ENCODE assay signal across 23 cellular contexts in the genomic region with DNA sequence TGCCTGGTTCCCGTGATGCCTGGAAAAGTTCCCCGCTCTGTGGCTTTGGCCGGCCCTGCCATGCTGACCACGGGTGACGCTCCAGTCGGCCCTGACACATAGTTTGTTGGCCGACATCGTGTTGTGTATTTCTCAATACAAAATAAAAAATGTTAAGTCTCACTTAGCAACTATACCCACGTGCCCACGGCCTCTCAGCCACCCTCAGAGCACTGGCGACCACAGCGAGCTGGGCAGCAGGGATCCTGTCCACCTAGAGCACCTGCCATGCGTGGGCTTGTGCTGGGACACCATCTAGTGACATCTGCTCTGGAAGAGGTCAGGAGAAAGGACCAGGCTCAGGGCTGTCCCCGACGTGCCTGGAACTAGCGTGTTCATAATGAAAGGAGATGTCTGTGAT.
DNase-seq lines count a peak whose midpoint lies in the region; ATAC-seq and TF ChIP-seq lines count a peak whose summit lies in the region.
"Had no signal": no experiment of that assay in that cellular context is flagged by ENCODE, and none has a peak within 500 bp of the region (broad histone marks: within the 10 kb centered on the region; RNA-seq: fewer than 3 reads in every experiment).

No MANE protein-coding gene starts in this region.

- peaks cover 0 to 90% of the 10 kb centered on the region in 2 donors for H3K36me3 ChIP-seq in gastrocnemius medialis

- no peaks in the 10 kb centered on the region for H3K9me3 Mint-ChIP-seq in activated CD4-positive, alpha-beta T cell treated with anti-CD3 and anti-CD28 coated beads, Interleukin-2, amount 10 ng/mL, durations not matched to agents 7 days and 5 days
- no peaks in the 10 kb centered on the region for H3K9me3 Mint-ChIP-seq in activated CD4-positive, alpha-beta T cell treated with anti-CD3 and anti-CD28 coated beads for 36 hours (ENCODE audit: low read depth)
- H3K9me3 Mint-ChIP-seq in natural killer cell treated with Interleukin-12 subunit alpha and Interleukin-12 subunit beta and Interleukin-15 and Interleukin-18, amount 100 ng/mL, for 72 hours = no peaks in the 10 kb centered on the region
- H3K9me3 Mint-ChIP-seq: CD4-positive, alpha-beta T cell had no signal

- CTCF ChIA-PET in activated CD4-positive, alpha-beta T cell treated with anti-CD3 and anti-CD28 coated beads, Interleukin-2, amount 10 ng/mL, durations not matched to agents 7 days and 5 days (lab: Charles Lee) = no interaction called here
- CTCF ChIA-PET in activated CD4-positive, alpha-beta T cell treated with anti-CD3 and anti-CD28 coated beads for 36 hours (lab: Charles Lee) = no interaction called here

- H3K4me3 Mint-ChIP-seq in activated CD4-positive, alpha-beta T cell treated with anti-CD3 and anti-CD28 coated beads, Interleukin-2, amount 10 ng/mL, durations not matched to agents 7 days and 5 days = no peak overlapping the region
- H3K4me3 Mint-ChIP-seq in activated CD4-positive, alpha-beta T cell treated with anti-CD3 and anti-CD28 coated beads for 36 hours = no peak overlapping the region
- H3K4me3 Mint-ChIP-seq in natural killer cell treated with Interleukin-12 subunit alpha and Interleukin-12 subunit beta and Interleukin-15 and Interleukin-18, amount 100 ng/mL, for 72 hours = peak overlapping the region; percentile 6
- H3K4me3 Mint-ChIP-seq: CD4-positive, alpha-beta T cell had no signal

- POLR2A ChIA-PET in activated CD4-positive, alpha-beta T cell treated with anti-CD3 and anti-CD28 coated beads, Interleukin-2, amount 10 ng/mL, durations not matched to agents 7 days and 5 days (lab: Charles Lee) = no interaction called here
- POLR2A ChIA-PET in activated CD4-positive, alpha-beta T cell treated with anti-CD3 and anti-CD28 coated beads for 36 hours (lab: Charles Lee) = no interaction called here

- H3K4me1 ChIP-seq in gastrocnemius medialis = no peaks in the 10 kb centered on the region

- ATAC-seq in activated CD4-positive, alpha-beta T cell treated with anti-CD3 and anti-CD28 coated beads for 36 hours = no peak
- no peak for ATAC-seq in natural killer cell treated with Interleukin-12 subunit alpha and Interleukin-12 subunit beta and Interleukin-15 and Interleukin-18, amount 100 ng/mL, for 72 hours
- no peak for ATAC-seq in gastrocnemius medialis
- no peak for ATAC-seq in HG03442 (IDR thresholded peaks at IDR 0.05; ENCODE audit: unreplicated experiment)
- ATAC-seq: K562, Panc1 had no signal

- peak overlapping the region; percentile 41 for H3K27ac Mint-ChIP-seq in activated CD4-positive, alpha-beta T cell treated with anti-CD3 and anti-CD28 coated beads, Interleukin-2, amount 10 ng/mL, durations not matched to agents 7 days and 5 days
- no peak overlapping the region for H3K27ac Mint-ChIP-seq in activated CD4-positive, alpha-beta T cell treated with anti-CD3 and anti-CD28 coated beads for 36 hours
- no peak overlapping the region for H3K27ac Mint-ChIP-seq in natural killer cell treated with Interleukin-12 subunit alpha and Interleukin-12 subunit beta and Interleukin-15 and Interleukin-18, amount 100 ng/mL, for 72 hours
- H3K27ac Mint-ChIP-seq: CD4-positive, alpha-beta T cell had no signal

- H3K4me1 Mint-ChIP-seq in activated CD4-positive, alpha-beta T cell treated with anti-CD3 and anti-CD28 coated beads, Interleukin-2, amount 10 ng/mL, durations not matched to agents 7 days and 5 days = no peaks in the 10 kb centered on the region
- H3K4me1 Mint-ChIP-seq in activated CD4-positive, alpha-beta T cell treated with anti-CD3 and anti-CD28 coated beads for 36 hours = no peaks in the 10 kb centered on the region
- peaks cover 17 to 25% of the 10 kb centered on the region in 2 donors for H3K4me1 Mint-ChIP-seq in natural killer cell treated with Interleukin-12 subunit alpha and Interleukin-12 subunit beta and Interleukin-15 and Interleukin-18, amount 100 ng/mL, for 72 hours (ENCODE audit: low read depth in 2 of 2)

- DNase-seq in activated CD4-positive, alpha-beta T cell treated with anti-CD3 and anti-CD28 coated beads, Interleukin-2, amount 10 ng/mL, durations not matched to agents 7 days and 5 days = no peak
- no peak for DNase-seq in activated CD4-positive, alpha-beta T cell treated with anti-CD3 and anti-CD28 coated beads for 36 hours
- DNase-seq in dorsolateral prefrontal cortex (no peak), gastrocnemius medialis (no peak), activated gamma-delta T cell treated with Interleukin-2 at 50 U/mL for 16 hours (no peak), LoVo (ENCODE audit: low spot score) (no peak)
- DNase-seq in natural killer cell treated with Interleukin-12 subunit alpha and Interleukin-12 subunit beta and Interleukin-15 and Interleukin-18, amount 100 ng/mL, for 72 hours (ENCODE audit: low spot score) = no peak
- DNase-seq: ACHN; CD4-positive, alpha-beta T cell; COR-L47; DMS79; MM.1S; NCI-H1048; NCI-H146; NCI-H2029; NCI-H345; NCI-H524 treated with DMSO at 0.1 percent for 48 hours; NCI-H82 had no signal

- H3K27ac ChIP-seq in dorsolateral prefrontal cortex = peak overlapping the region in 37 of 59 donors; percentile 13 to 86 (median 63)
- H3K27ac ChIP-seq in gastrocnemius medialis = peak overlapping the region in 3 of 4 donors; percentile 8 to 20 (median 13)
- H3K27ac ChIP-seq: 22Rv1, BLaER1 had no signal

- H3K9me3 ChIP-seq in gastrocnemius medialis = no peaks in the 10 kb centered on the region
- H3K9me3 ChIP-seq: BLaER1 had no signal

- H3K4me3 ChIP-seq in dorsolateral prefrontal cortex (no peak overlapping the region), gastrocnemius medialis (no peak overlapping the region)
- H3K4me3 ChIP-seq: BLaER1, K562 had no signal

- no peaks in the 10 kb centered on the region for H3K27me3 Mint-ChIP-seq in activated CD4-positive, alpha-beta T cell treated with anti-CD3 and anti-CD28 coated beads, Interleukin-2, amount 10 ng/mL, durations not matched to agents 7 days and 5 days
- no peaks in the 10 kb centered on the region for H3K27me3 Mint-ChIP-seq in activated CD4-positive, alpha-beta T cell treated with anti-CD3 and anti-CD28 coated beads for 36 hours
- no peaks in the 10 kb centered on the region for H3K27me3 Mint-ChIP-seq in natural killer cell treated with Interleukin-12 subunit alpha and Interleukin-12 subunit beta and Interleukin-15 and Interleukin-18, amount 100 ng/mL, for 72 hours
- H3K27me3 Mint-ChIP-seq: CD4-positive, alpha-beta T cell had no signal

- TF ChIP-seq POLR2A in gastrocnemius medialis (IDR thresholded peaks at IDR 0.05) = no peak

- H3K27me3 ChIP-seq in dorsolateral prefrontal cortex = no peaks in the 10 kb centered on the region
- H3K27me3 ChIP-seq in gastrocnemius medialis = no peaks in the 10 kb centered on the region
- H3K27me3 ChIP-seq: BLaER1 had no signal

- peaks cover 63% of the 10 kb centered on the region for H3K36me3 Mint-ChIP-seq in activated CD4-positive, alpha-beta T cell treated with anti-CD3 and anti-CD28 coated beads, Interleukin-2, amount 10 ng/mL, durations not matched to agents 7 days and 5 days (ENCODE audit: low read depth)
- H3K36me3 Mint-ChIP-seq in activated CD4-positive, alpha-beta T cell treated with anti-CD3 and anti-CD28 coated beads for 36 hours (ENCODE audit: low read depth) = peaks cover 39% of the 10 kb centered on the region
- peaks cover 27% of the 10 kb centered on the region for H3K36me3 Mint-ChIP-seq in natural killer cell treated with Interleukin-12 subunit alpha and Interleukin-12 subunit beta and Interleukin-15 and Interleukin-18, amount 100 ng/mL, for 72 hours

- TF ChIP-seq CTCF in dorsolateral prefrontal cortex (IDR thresholded peaks at IDR 0.05 in 54 of 56, conservative IDR thresholded peaks at IDR 0.05 in 2 of 56; ENCODE audit: low read depth in 1 of 56, partially characterized antibody in 56 of 56) = no peak
- no peak for TF ChIP-seq CTCF in gastrocnemius medialis (IDR thresholded peaks at IDR 0.05 in 4 of 5, conservative IDR thresholded peaks at IDR 0.05 in 1 of 5)

- intact Hi-C loops in activated CD4-positive, alpha-beta T cell treated with anti-CD3 and anti-CD28 coated beads for 36 hours (cut with DNase I, micrococcal nuclease) = no loop called here
- intact Hi-C loops in dorsolateral prefrontal cortex (cut with DNase I) (no loop called here), gastrocnemius medialis (cut with DNase I; ENCODE audit: low total_unique reads) (no loop called here)

- in situ Hi-C loops in gastrocnemius medialis (cut with MboI; ENCODE audit: low sequenced_read_pairs in 4 of 4) = no loop called here
